Comparison of ENCODE assay signal across 1 cellular context in the genomic region with DNA sequence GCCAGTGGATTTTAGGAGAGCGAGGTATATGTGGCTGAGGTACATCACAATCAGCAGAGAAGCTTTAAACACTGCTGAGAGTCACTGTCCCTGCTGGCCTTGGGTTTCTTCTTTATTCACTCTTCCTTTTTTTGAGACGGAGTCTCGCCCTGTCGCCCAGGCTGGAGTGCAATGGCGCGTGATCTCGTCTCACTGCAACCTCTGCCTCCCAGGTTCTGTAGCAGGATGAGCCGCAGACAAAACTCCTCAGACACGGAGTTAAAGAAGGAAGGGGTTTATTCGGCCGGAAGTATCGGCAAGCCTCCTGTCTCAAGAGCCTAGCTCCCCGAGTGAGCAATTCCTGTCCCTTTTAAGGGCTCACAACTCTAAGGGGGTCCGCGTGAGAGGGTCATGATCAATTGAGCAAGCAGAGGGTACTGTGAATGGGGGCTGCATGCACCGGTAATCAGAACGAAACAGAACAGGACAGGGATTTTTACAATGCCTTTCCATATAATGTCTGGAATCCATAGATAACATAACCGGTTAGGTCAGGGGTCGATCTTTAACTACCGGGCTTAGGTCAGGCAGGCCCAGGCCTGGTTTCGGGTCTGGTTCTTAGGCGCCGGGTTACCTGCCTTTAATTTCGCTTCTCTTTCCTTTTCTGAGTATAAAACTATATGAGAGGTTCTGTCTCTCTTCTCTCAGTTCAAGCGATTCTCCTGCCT.
TF ChIP-seq lines count a peak whose summit lies in the region.

No MANE protein-coding gene starts in this region.

TF ChIP-seq in GM12891, 5 proteins besides CTCF, POLR2A, EP300 and RAD21:
- peak; percentile 63 for TF ChIP-seq SPI1 (IDR thresholded peaks at IDR 0.05; ENCODE audit: low read depth, low read length)
